ENCODE assay signal across 1 cellular context in genomic region chr16:21664801-21665492, GRCh38.
TF ChIP-seq lines count a peak whose summit lies in the region.

No MANE protein-coding gene starts in this region.

TF ChIP-seq in HEK293, 187 proteins besides CTCF, POLR2A, EP300 and RAD21 (continued from another document and continues in another):
- TF ChIP-seq PRDM4 (tag by site-specific recombination; IDR thresholded peaks at IDR 0.05) (no peak), HOXA7 (CRISPR knock-in tag; IDR thresholded peaks at IDR 0.05; ENCODE audit: borderline replicate concordance) (no peak), ZSCAN23 (tag by site-specific recombination; IDR thresholded peaks at IDR 0.05) (no peak), ZNF629 (tag by site-specific recombination; IDR thresholded peaks at IDR 0.05) (0 out of 2 replicates have a peak, but pooled peaks have one; percentile 25), ZFP69B (tag by site-specific recombination; IDR thresholded peaks at IDR 0.05) (no peak), ZNF514 (tag by site-specific recombination; IDR thresholded peaks at IDR 0.05) (no peak), YY1 (tag by site-specific recombination; IDR thresholded peaks at IDR 0.05) (no peak), KLF1 (tag by site-specific recombination; IDR thresholded peaks at IDR 0.05) (no peak), ZNF530 (tag by site-specific recombination; IDR thresholded peaks at IDR 0.05; ENCODE audit: low read depth) (no peak), ZNF112 (tag by site-specific recombination; IDR thresholded peaks at IDR 0.05) (no peak), ZNF132 (tag by site-specific recombination; IDR thresholded peaks at IDR 0.05; ENCODE audit: borderline replicate concordance) (no peak), ZBTB21 (tag by site-specific recombination; IDR thresholded peaks at IDR 0.05) (no peak; the same call in 1 of the 2 replicates), HOXD13 (CRISPR knock-in tag; IDR thresholded peaks at IDR 0.05; ENCODE audit: borderline replicate concordance) (no peak), ZBTB49 (tag by site-specific recombination; IDR thresholded peaks at IDR 0.05; ENCODE audit: low read depth) (no peak), PBX3 (CRISPR knock-in tag; IDR thresholded peaks at IDR 0.05) (no peak), FEZF1 (tag by site-specific recombination; IDR thresholded peaks at IDR 0.05) (no peak), RBAK (tag by site-specific recombination; IDR thresholded peaks at IDR 0.05) (no peak), KLF17 (tag by site-specific recombination; IDR thresholded peaks at IDR 0.05) (no peak), KLF8 (tag by site-specific recombination; IDR thresholded peaks at IDR 0.05) (no peak), ZFP3 (tag by site-specific recombination; IDR thresholded peaks at IDR 0.05; ENCODE audit: low read depth) (0 out of 2 replicates have a peak, but pooled peaks have one; percentile 25), ZNF488 (tag by site-specific recombination; IDR thresholded peaks at IDR 0.05) (no peak), HOXC10 (CRISPR knock-in tag; IDR thresholded peaks at IDR 0.05) (no peak), ZNF423 (tag by site-specific recombination; IDR thresholded peaks at IDR 0.05) (no peak), ZNF560 (tag by site-specific recombination; IDR thresholded peaks at IDR 0.05; ENCODE audit: borderline replicate concordance) (peak; percentile 59; the same call in 1 of the 2 replicates), MYNN (tag by site-specific recombination; IDR thresholded peaks at IDR 0.05; ENCODE audit: borderline replicate concordance) (no peak), ZNF391 (tag by site-specific recombination; IDR thresholded peaks at IDR 0.05; ENCODE audit: borderline replicate concordance, low read depth) (no peak), ZNF610 (tag by site-specific recombination; IDR thresholded peaks at IDR 0.05; ENCODE audit: borderline replicate concordance) (no peak), GLIS2 (tag by site-specific recombination; IDR thresholded peaks at IDR 0.05) (no peak), ZNF701 (tag by site-specific recombination; IDR thresholded peaks at IDR 0.05) (no peak), ZIC2 (tag by site-specific recombination; IDR thresholded peaks at IDR 0.05) (no peak), OVOL3 (tag by site-specific recombination; IDR thresholded peaks at IDR 0.05) (peak; percentile 54; the same call in 1 of the 2 replicates), ZNF341 (tag by site-specific recombination; IDR thresholded peaks at IDR 0.05; ENCODE audit: low read depth) (no peak), ZSCAN16 (tag by site-specific recombination; IDR thresholded peaks at IDR 0.05) (no peak), ZNF362 (tag by site-specific recombination; IDR thresholded peaks at IDR 0.05) (no peak), ZNF596 (tag by site-specific recombination; IDR thresholded peaks at IDR 0.05) (no peak), ZSCAN18 (tag by site-specific recombination; IDR thresholded peaks at IDR 0.05) (no peak), ZNF10 (tag by site-specific recombination; IDR thresholded peaks at IDR 0.05) (no peak)
- TF ChIP-seq, protein P1, sequence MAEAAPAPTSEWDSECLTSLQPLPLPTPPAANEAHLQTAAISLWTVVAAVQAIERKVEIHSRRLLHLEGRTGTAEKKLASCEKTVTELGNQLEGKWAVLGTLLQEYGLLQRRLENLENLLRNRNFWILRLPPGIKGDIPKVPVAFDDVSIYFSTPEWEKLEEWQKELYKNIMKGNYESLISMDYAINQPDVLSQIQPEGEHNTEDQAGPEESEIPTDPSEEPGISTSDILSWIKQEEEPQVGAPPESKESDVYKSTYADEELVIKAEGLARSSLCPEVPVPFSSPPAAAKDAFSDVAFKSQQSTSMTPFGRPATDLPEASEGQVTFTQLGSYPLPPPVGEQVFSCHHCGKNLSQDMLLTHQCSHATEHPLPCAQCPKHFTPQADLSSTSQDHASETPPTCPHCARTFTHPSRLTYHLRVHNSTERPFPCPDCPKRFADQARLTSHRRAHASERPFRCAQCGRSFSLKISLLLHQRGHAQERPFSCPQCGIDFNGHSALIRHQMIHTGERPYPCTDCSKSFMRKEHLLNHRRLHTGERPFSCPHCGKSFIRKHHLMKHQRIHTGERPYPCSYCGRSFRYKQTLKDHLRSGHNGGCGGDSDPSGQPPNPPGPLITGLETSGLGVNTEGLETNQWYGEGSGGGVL (tag by site-specific recombination; IDR thresholded peaks at IDR 0.05) = no peak
- TF ChIP-seq, protein P2, sequence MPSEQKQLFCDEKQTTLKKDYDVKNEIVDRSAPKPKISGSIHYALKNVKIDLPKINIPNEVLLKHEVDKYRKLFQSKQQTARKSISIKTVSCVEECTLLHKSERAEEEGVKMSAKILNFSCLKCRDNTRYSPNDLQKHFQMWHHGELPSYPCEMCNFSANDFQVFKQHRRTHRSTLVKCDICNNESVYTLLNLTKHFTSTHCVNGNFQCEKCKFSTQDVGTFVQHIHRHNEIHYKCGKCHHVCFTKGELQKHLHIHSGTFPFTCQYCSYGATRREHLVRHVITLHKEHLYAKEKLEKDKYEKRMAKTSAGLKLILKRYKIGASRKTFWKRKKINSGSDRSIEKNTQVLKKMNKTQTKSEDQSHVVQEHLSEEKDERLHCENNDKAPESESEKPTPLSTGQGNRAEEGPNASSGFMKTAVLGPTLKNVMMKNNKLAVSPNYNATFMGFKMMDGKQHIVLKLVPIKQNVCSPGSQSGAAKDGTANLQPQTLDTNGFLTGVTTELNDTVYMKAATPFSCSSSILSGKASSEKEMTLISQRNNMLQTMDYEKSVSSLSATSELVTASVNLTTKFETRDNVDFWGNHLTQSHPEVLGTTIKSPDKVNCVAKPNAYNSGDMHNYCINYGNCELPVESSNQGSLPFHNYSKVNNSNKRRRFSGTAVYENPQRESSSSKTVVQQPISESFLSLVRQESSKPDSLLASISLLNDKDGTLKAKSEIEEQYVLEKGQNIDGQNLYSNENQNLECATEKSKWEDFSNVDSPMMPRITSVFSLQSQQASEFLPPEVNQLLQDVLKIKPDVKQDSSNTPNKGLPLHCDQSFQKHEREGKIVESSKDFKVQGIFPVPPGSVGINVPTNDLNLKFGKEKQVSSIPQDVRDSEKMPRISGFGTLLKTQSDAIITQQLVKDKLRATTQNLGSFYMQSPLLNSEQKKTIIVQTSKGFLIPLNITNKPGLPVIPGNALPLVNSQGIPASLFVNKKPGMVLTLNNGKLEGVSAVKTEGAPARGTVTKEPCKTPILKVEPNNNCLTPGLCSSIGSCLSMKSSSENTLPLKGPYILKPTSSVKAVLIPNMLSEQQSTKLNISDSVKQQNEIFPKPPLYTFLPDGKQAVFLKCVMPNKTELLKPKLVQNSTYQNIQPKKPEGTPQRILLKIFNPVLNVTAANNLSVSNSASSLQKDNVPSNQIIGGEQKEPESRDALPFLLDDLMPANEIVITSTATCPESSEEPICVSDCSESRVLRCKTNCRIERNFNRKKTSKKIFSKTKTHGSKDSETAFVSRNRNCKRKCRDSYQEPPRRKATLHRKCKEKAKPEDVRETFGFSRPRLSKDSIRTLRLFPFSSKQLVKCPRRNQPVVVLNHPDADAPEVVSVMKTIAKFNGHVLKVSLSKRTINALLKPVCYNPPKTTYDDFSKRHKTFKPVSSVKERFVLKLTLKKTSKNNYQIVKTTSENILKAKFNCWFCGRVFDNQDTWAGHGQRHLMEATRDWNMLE (tag by site-specific recombination; conservative IDR thresholded peaks at IDR 0.05; ENCODE audit: low read depth) = peak; percentile 81
- TF ChIP-seq, protein P3, sequence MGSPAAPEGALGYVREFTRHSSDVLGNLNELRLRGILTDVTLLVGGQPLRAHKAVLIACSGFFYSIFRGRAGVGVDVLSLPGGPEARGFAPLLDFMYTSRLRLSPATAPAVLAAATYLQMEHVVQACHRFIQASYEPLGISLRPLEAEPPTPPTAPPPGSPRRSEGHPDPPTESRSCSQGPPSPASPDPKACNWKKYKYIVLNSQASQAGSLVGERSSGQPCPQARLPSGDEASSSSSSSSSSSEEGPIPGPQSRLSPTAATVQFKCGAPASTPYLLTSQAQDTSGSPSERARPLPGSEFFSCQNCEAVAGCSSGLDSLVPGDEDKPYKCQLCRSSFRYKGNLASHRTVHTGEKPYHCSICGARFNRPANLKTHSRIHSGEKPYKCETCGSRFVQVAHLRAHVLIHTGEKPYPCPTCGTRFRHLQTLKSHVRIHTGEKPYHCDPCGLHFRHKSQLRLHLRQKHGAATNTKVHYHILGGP (tag by site-specific recombination; IDR thresholded peaks at IDR 0.05) = no peak
- TF ChIP-seq, protein P4, sequence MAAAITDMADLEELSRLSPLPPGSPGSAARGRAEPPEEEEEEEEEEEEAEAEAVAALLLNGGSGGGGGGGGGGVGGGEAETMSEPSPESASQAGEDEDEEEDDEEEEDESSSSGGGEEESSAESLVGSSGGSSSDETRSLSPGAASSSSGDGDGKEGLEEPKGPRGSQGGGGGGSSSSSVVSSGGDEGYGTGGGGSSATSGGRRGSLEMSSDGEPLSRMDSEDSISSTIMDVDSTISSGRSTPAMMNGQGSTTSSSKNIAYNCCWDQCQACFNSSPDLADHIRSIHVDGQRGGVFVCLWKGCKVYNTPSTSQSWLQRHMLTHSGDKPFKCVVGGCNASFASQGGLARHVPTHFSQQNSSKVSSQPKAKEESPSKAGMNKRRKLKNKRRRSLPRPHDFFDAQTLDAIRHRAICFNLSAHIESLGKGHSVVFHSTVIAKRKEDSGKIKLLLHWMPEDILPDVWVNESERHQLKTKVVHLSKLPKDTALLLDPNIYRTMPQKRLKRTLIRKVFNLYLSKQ (tag by site-specific recombination; IDR thresholded peaks at IDR 0.05; ENCODE audit: borderline replicate concordance) = no peak
